Comparison of ENCODE assay signal across 8 cellular contexts in the genomic region with DNA sequence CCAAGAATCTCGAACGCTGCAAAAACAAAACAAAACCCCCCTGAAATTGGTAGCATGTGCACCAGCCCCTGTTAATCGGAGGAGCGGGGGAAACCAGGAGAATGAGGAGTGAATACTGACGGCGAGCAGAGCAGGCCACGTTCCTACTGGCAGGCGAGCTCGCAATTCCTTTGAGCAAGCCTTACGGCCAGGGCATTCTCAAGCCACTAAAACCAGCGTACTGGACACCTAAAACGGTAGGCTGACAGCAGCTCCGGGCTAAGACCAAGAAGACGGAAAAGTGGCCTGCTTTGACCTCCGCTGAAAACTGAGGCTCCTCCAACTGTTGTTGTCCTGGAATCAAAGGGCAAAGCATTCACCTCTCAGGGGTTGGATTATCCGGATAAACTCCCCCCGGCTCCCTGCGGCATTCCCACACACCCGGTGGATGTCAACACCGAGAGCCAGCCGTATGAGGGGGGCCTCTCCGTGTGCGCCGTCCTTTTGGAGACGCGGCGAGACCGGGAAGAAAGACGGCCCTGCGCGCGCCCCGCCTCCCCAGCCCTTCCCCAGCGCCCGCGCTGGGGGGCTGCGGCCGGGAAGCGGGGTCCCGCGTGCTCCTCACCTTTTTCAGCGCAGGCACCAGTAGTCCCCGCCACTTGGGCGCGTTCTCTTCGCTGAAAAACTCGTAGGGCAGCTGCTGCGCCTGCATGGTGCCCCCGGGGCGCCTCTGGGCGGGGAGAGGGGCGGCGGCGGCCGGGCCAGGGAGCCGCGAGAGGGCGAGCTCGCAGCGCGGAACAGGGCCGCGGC. TPM values are rescaled to one million over a fixed set of nuclear protein-coding genes. Genes with fewer than 3 reads are reported as not detected.
DNase-seq lines count a peak whose midpoint lies in the region; ATAC-seq, FAIRE-seq and TF ChIP-seq lines count a peak whose summit lies in the region.

No MANE protein-coding gene starts in this region.

- H3K9me3 ChIP-seq in A549 = no peaks in the 10 kb centered on the region

- in situ Hi-C loops in GM13977 (cut with MboI; ENCODE audit: low pct_unique_long_range_greater_than_20kb, low sequenced_read_pairs, unreplicated experiment) = no loop called here

- H3K27ac Mint-ChIP-seq in activated CD8-positive, alpha-beta T cell treated with anti-CD3 and anti-CD28 coated beads, Interleukin-2, amount 10 ng/mL, durations not matched to agents 7 days and 5 days = peak overlapping the region; percentile 88
- peak overlapping the region; percentile 90 to 92 for H3K27ac Mint-ChIP-seq in effector memory CD8-positive, alpha-beta T cell
- H3K27ac Mint-ChIP-seq in memory B cell = peak overlapping the region; percentile 83

- peak overlapping the region; percentile 80 for H3K4me3 ChIP-seq in A549

- peak in 1 of 2 experiments; percentile 64; a peak in 4 of 5 replicates for TF ChIP-seq RAD21 in A549 (conservative IDR thresholded peaks at IDR 0.05 in 1 of 2, IDR thresholded peaks at IDR 0.05 in 1 of 2)

- TF ChIP-seq EP300 in A549 (IDR thresholded peaks at IDR 0.05) = no peak

- H3K9me3 Mint-ChIP-seq in activated CD8-positive, alpha-beta T cell treated with anti-CD3 and anti-CD28 coated beads, Interleukin-2, amount 10 ng/mL, durations not matched to agents 7 days and 5 days (ENCODE audit: insufficient read depth) = no peaks in the 10 kb centered on the region
- no peaks in the 10 kb centered on the region for H3K9me3 Mint-ChIP-seq in effector memory CD8-positive, alpha-beta T cell
- H3K9me3 Mint-ChIP-seq in memory B cell = no peaks in the 10 kb centered on the region

- H3K27ac ChIP-seq in A549 = peak overlapping the region; percentile 97 to 98

- under 1% methylated on average over 33 of the region's 63 CpGs for WGBS in A549 (ENCODE audit: missing lambda C conversion rate)

- CTCF ChIA-PET in A549 (lab: Yijun Ruan, JAX) = interaction anchor here (0.7 to 4.6 kb wide), 17 partner anchors 10 to 173 kb away, joined by 3 to 53 read pairs (median 4); no protein-coding TSS in a partner anchor
- CTCF ChIA-PET in activated CD8-positive, alpha-beta T cell treated with anti-CD3 and anti-CD28 coated beads, Interleukin-2, amount 10 ng/mL, durations not matched to agents 7 days and 5 days (lab: Charles Lee) = interaction anchor here (0.9 to 7.4 kb wide), 11 partner anchors 8 to 107 kb away, joined by 3 to 213 read pairs (median 6); no protein-coding TSS in a partner anchor

- peaks cover 55% of the 10 kb centered on the region for H3K4me1 Mint-ChIP-seq in activated CD8-positive, alpha-beta T cell treated with anti-CD3 and anti-CD28 coated beads, Interleukin-2, amount 10 ng/mL, durations not matched to agents 7 days and 5 days (ENCODE audit: low read depth)
- H3K4me1 Mint-ChIP-seq in effector memory CD8-positive, alpha-beta T cell (ENCODE audit: low read depth in 2 of 2) = peaks cover 41 to 48% of the 10 kb centered on the region in 2 donors
- H3K4me1 Mint-ChIP-seq in memory B cell = peaks cover 46% of the 10 kb centered on the region

- H3K4me2 ChIP-seq in A549 = peak overlapping the region; percentile 82

- POLR2A ChIA-PET in A549 (lab: Yijun Ruan, JAX) = interaction anchor here (0.6 to 2.5 kb wide), 12 partner anchors 11 to 369 kb away, joined by 3 to 14 read pairs (median 4); a partner anchor contains a TSS
- POLR2A ChIA-PET in activated CD8-positive, alpha-beta T cell treated with anti-CD3 and anti-CD28 coated beads, Interleukin-2, amount 10 ng/mL, durations not matched to agents 7 days and 5 days (lab: Charles Lee) = interaction anchor here (0.7 to 13.1 kb wide), 17 partner anchors 9 to 369 kb away, joined by 3 to 315 read pairs (median 6); a partner anchor contains a TSS

- ATAC-seq in A549 (peak; percentile 55 to 57), HG02938 (IDR thresholded peaks at IDR 0.05; ENCODE audit: unreplicated experiment) (peak; percentile 25), memory B cell (ENCODE audit: low read depth) (peak; percentile 48)
- ATAC-seq in activated CD8-positive, alpha-beta T cell treated with anti-CD3 and anti-CD28 coated beads, Interleukin-2, amount 10 ng/mL, durations not matched to agents 7 days and 5 days = peak; percentile 32
- ATAC-seq in effector memory CD8-positive, alpha-beta T cell (replicated peaks) = peak; percentile 40

- 0 out of 2 replicates have a peak, but pooled peaks have one; percentile 16 for TF ChIP-seq POLR2A in A549 (IDR thresholded peaks at IDR 0.05; ENCODE audit: low read length)

- no peak for FAIRE-seq in A549 (lab: Jason Lieb, UNC)

- peak; percentile 58; the same call in 2 of the 3 replicates for TF ChIP-seq CTCF in A549 (IDR thresholded peaks at IDR 0.05)
- peak; percentile 71 for TF ChIP-seq CTCF in GM13977 (IDR thresholded peaks at IDR 0.05; ENCODE audit: extremely low read depth, insufficient read depth, missing control alignments)

- H3K36me3 Mint-ChIP-seq in activated CD8-positive, alpha-beta T cell treated with anti-CD3 and anti-CD28 coated beads, Interleukin-2, amount 10 ng/mL, durations not matched to agents 7 days and 5 days (ENCODE audit: low read depth) = peaks cover 64% of the 10 kb centered on the region
- H3K36me3 Mint-ChIP-seq in effector memory CD8-positive, alpha-beta T cell (ENCODE audit: insufficient read depth) = peaks cover 18% of the 10 kb centered on the region
- H3K36me3 Mint-ChIP-seq in memory B cell = peaks cover 13% of the 10 kb centered on the region

- peak overlapping the region; percentile 80 for H3K4me3 Mint-ChIP-seq in activated CD8-positive, alpha-beta T cell treated with anti-CD3 and anti-CD28 coated beads, Interleukin-2, amount 10 ng/mL, durations not matched to agents 7 days and 5 days
- peak overlapping the region; percentile 89 to 90 for H3K4me3 Mint-ChIP-seq in effector memory CD8-positive, alpha-beta T cell
- H3K4me3 Mint-ChIP-seq in memory B cell = peak overlapping the region; percentile 91

- H3K4me1 ChIP-seq in A549 = peaks cover 25% of the 10 kb centered on the region

- H3K27me3 Mint-ChIP-seq in activated CD8-positive, alpha-beta T cell treated with anti-CD3 and anti-CD28 coated beads, Interleukin-2, amount 10 ng/mL, durations not matched to agents 7 days and 5 days (ENCODE audit: low read depth) = no peaks in the 10 kb centered on the region
- H3K27me3 Mint-ChIP-seq in effector memory CD8-positive, alpha-beta T cell = no peaks in the 10 kb centered on the region
- no peaks in the 10 kb centered on the region for H3K27me3 Mint-ChIP-seq in memory B cell

- DNase-seq in A549 (ENCODE audit: low read depth in 1 of 2, low spot score in 1 of 2) (peak; percentile 58 to 62), GM13977 (ENCODE audit: low spot score) (peak; percentile 86), NCI-H2227 (lab: John Stamatoyannopoulos, UW; ENCODE audit: unreplicated experiment) (peak; percentile 61), memory B cell (ENCODE audit: low spot score in 2 of 2) (peak; percentile 42 to 73)
- DNase-seq in activated CD8-positive, alpha-beta T cell treated with anti-CD3 and anti-CD28 coated beads, Interleukin-2, amount 10 ng/mL, durations not matched to agents 7 days and 5 days = peak; percentile 66
- peak; percentile 42 to 51 (median 50) for DNase-seq in effector memory CD8-positive, alpha-beta T cell
- peak; percentile 31 to 41 for DNase-seq in stimulated activated CD8-positive, alpha-beta memory T cell treated with anti-CD3 and anti-CD28 coated beads, Interleukin-4, amount 100 ng/mL, for 1 hour (ENCODE audit: low read depth in 2 of 2, low spot score in 1 of 2)

TF ChIP-seq in A549, 52 proteins besides CTCF, POLR2A, EP300 and RAD21:
- TF ChIP-seq TP53 (CRISPR knock-in tag; IDR thresholded peaks at IDR 0.05) (no peak), SMC3 (IDR thresholded peaks at IDR 0.05) (peak; percentile 44; the same call in 2 of the 3 replicates), KDM5A (IDR thresholded peaks at IDR 0.05) (peak; percentile 56), ZC3H11A (IDR thresholded peaks at IDR 0.05) (no peak), PHF8 (IDR thresholded peaks at IDR 0.05; ENCODE audit: borderline replicate concordance, low read depth) (0 out of 2 replicates have a peak, but pooled peaks have one; percentile 16), FOXS1 (CRISPR knock-in tag; IDR thresholded peaks at IDR 0.05) (no peak)

RNA-seq across cellular contexts. Expression of a gene that starts 0.9 kb away (rescaled TPM):
- polyA plus RNA-seq in A549 (2011; rRNA removed) = 45.5 and 48.9 TPM in 2 replicates
- 6.8 and 8.2 TPM in 2 replicates for polyA plus RNA-seq in A549 (2012; cell fraction: cytosol; rRNA removed)
- 9.4 and 10.6 TPM in 2 replicates for polyA plus RNA-seq in A549 (2012; cell fraction: nucleus; rRNA removed)
- 17.0 to 19.6 TPM (median 19.5 TPM) in 3 replicates for polyA plus RNA-seq in A549 (2017; fragmentation: RNase III; extraction: RNeasy Plus Mini Kit Qiagen cat#74134 plus additional on column Dnase treatment)
- 24.3 and 37.8 TPM in 2 replicates for polyA minus RNA-seq in A549 (2011; rRNA and poly(A)+ RNA removed)
- total RNA-seq in activated CD8-positive, alpha-beta T cell treated with anti-CD3 and anti-CD28 coated beads, Interleukin-2, amount 10 ng/mL, durations not matched to agents 7 days and 5 days = 100 to 1,000 TPM; 209 to 243 TPM

Comparison
In these comparisons a context has a peak if more than half of its experiments do, and no peak if none do; other contexts are left out.
1. Peak in every context shown above with its lines: DNase-seq, ATAC-seq, H3K4me3 ChIP-seq and H3K27ac ChIP-seq.
2. DNase-seq: peak in every context shown above with its lines; median percentile 86 in GM13977; 66 in activated CD8-positive, alpha-beta T cell treated with anti-CD3 and anti-CD28 coated beads, Interleukin-2, amount 10 ng/mL, durations not matched to agents 7 days and 5 days; 61 in NCI-H2227; 60 in A549; 58 in memory B cell; 50 in effector memory CD8-positive, alpha-beta T cell; 36 in stimulated activated CD8-positive, alpha-beta memory T cell treated with anti-CD3 and anti-CD28 coated beads, Interleukin-4, amount 100 ng/mL, for 1 hour.